In genomic region chr22:33130473-33130872, GRCh38 we compare ENCODE assay signal across 36 cellular contexts.
"Had no signal": no experiment of that assay in that cellular context is flagged by ENCODE, and none has a peak within 500 bp of the region (broad histone marks: within the 10 kb centered on the region; RNA-seq: fewer than 3 reads in every experiment).

No MANE protein-coding gene starts in this region.

- H3K9me3 Mint-ChIP-seq: activated B cell treated with CpG ODN at 0.5 μM for 24 hours; activated naive CD8-positive, alpha-beta T cell treated with anti-CD3 and anti-CD28 coated beads, Interleukin-2, amount 10 ng/mL, durations not matched to agents 7 days and 5 days; activated T-helper 17 cell treated with anti-CD3 and anti-CD28 coated beads, Interleukin-2, amount 50 U/mL, for 72 hours; T-cell had no signal

- H3K27ac ChIP-seq: adrenal gland, body of pancreas, breast epithelium, PC-9, RWPE1, VCaP had no signal

- H2AFZ ChIP-seq: PC-9 had no signal

- H3K4me1 ChIP-seq: adrenal gland, body of pancreas, breast epithelium had no signal

- H3K27ac Mint-ChIP-seq: activated B cell treated with CpG ODN at 0.5 μM for 24 hours; activated CD8-positive, alpha-beta T cell treated with anti-CD3 and anti-CD28 coated beads for 36 hours; activated naive CD8-positive, alpha-beta T cell treated with anti-CD3 and anti-CD28 coated beads, Interleukin-2, amount 10 ng/mL, durations not matched to agents 7 days and 5 days; activated T-cell treated with anti-CD3 and anti-CD28 coated beads, Interleukin-2, amount 50 U/mL, for 72 hours; activated T-helper 17 cell treated with anti-CD3 and anti-CD28 coated beads, Interleukin-2, amount 50 U/mL, for 72 hours; T-cell; T-helper 17 cell had no signal

- H3K9me3 ChIP-seq: adrenal gland, body of pancreas, breast epithelium had no signal

- H3K27me3 ChIP-seq: adrenal gland, body of pancreas, breast epithelium had no signal

- H3K4me3 Mint-ChIP-seq: activated B cell treated with CpG ODN at 0.5 μM for 24 hours; activated CD8-positive, alpha-beta T cell treated with anti-CD3 and anti-CD28 coated beads for 36 hours; activated naive CD8-positive, alpha-beta T cell treated with anti-CD3 and anti-CD28 coated beads, Interleukin-2, amount 10 ng/mL, durations not matched to agents 7 days and 5 days; activated T-cell treated with anti-CD3 and anti-CD28 coated beads, Interleukin-2, amount 50 U/mL, for 72 hours; activated T-helper 17 cell treated with anti-CD3 and anti-CD28 coated beads, Interleukin-2, amount 50 U/mL, for 72 hours; T-cell; T-helper 17 cell had no signal

- H3K36me3 Mint-ChIP-seq: activated naive CD8-positive, alpha-beta T cell treated with anti-CD3 and anti-CD28 coated beads, Interleukin-2, amount 10 ng/mL, durations not matched to agents 7 days and 5 days; T-cell had no signal

- H3K36me3 ChIP-seq: adrenal gland, breast epithelium had no signal

- FAIRE-seq: astrocyte, RCC 7860 had no signal

- H3K4me1 Mint-ChIP-seq: activated B cell treated with CpG ODN at 0.5 μM for 24 hours; activated naive CD8-positive, alpha-beta T cell treated with anti-CD3 and anti-CD28 coated beads, Interleukin-2, amount 10 ng/mL, durations not matched to agents 7 days and 5 days; activated T-helper 17 cell treated with anti-CD3 and anti-CD28 coated beads, Interleukin-2, amount 50 U/mL, for 72 hours; T-cell; T-helper 17 cell had no signal

- H3K27me3 Mint-ChIP-seq: activated naive CD8-positive, alpha-beta T cell treated with anti-CD3 and anti-CD28 coated beads, Interleukin-2, amount 10 ng/mL, durations not matched to agents 7 days and 5 days had no signal

- DNase-seq: activated B cell treated with CpG ODN at 0.5 μM for 24 hours; activated CD4-positive, alpha-beta T cell treated with anti-CD3 and anti-CD28 coated beads for 48 hours; activated CD4-positive, alpha-beta T cell treated with anti-CD3 and anti-CD28 coated beads, Interleukin-2, amount 50 U/mL, for 4 hours; activated CD4-positive, CD25-positive, alpha-beta regulatory T cell treated with anti-CD3 and anti-CD28 coated beads, Interleukin-2, amount 50 U/mL, for 72 hours; activated CD8-positive, alpha-beta T cell treated with anti-CD3 and anti-CD28 coated beads for 36 hours; activated effector memory CD4-positive, alpha-beta T cell treated with anti-CD3 and anti-CD28 coated beads, Interleukin-2, amount 50 U/mL, for 16 hours; activated naive CD4-positive, alpha-beta T cell; activated naive CD4-positive, alpha-beta T cell treated with anti-CD3 and anti-CD28 coated beads, Interleukin-2, amount 50 U/mL, for 16 hours; activated naive CD8-positive, alpha-beta T cell treated with anti-CD3 and anti-CD28 coated beads, Interleukin-2, amount 10 ng/mL, durations not matched to agents 7 days and 5 days; activated T-cell treated with anti-CD3 and anti-CD28 coated beads, Interleukin-2, amount 50 U/mL, for 1 hour; activated T-cell treated with anti-CD3 and anti-CD28 coated beads, Interleukin-2, amount 50 U/mL, for 72 hours; adrenal gland; body of pancreas; NCI-H1092 treated with DMSO at 0.1 percent for 48 hours; NCI-H1417; NCI-H146; NCI-H187; NCI-H2029 treated with DMSO at 0.1 percent for 48 hours; NCI-H2107; NCI-H2171; NCI-H510A; NCI-H526; NCI-H748 treated with DMSO at 0.1 percent for 48 hours; NK-92 treated with Interleukin-12 subunit alpha and Interleukin-12 subunit beta, amount 100 ng/mL, for 24 hours; PC-9; SIG-M5; T-cell; T-helper 17 cell had no signal

- ATAC-seq: activated CD8-positive, alpha-beta T cell treated with anti-CD3 and anti-CD28 coated beads for 36 hours; activated T-cell treated with anti-CD3 and anti-CD28 coated beads, Interleukin-2, amount 50 U/mL, for 72 hours; activated T-helper 17 cell treated with anti-CD3 and anti-CD28 coated beads, Interleukin-2, amount 50 U/mL, for 72 hours; body of pancreas; Right ventricle myocardium inferior; SK-N-SH treated with all-trans-retinoic acid at 6 μM for 48 hours; T-cell; T-helper 17 cell had no signal

- H3K4me2 ChIP-seq: PC-9 had no signal

- H3K4me3 ChIP-seq: adrenal gland, body of pancreas, breast epithelium, PC-9 had no signal
